ENCODE assay signal across 8 cellular contexts in genomic region chr2:27409321-27410073, GRCh38. TPM values are rescaled to one million over a fixed set of nuclear protein-coding genes. Genes with fewer than 3 reads are reported as not detected.
A peak's percentile ranks its signal among the peaks of the same experiment; 100 is the strongest.
DNase-seq lines count a peak whose midpoint lies in the region; ATAC-seq and TF ChIP-seq lines count a peak whose summit lies in the region.

A gene with protein sequence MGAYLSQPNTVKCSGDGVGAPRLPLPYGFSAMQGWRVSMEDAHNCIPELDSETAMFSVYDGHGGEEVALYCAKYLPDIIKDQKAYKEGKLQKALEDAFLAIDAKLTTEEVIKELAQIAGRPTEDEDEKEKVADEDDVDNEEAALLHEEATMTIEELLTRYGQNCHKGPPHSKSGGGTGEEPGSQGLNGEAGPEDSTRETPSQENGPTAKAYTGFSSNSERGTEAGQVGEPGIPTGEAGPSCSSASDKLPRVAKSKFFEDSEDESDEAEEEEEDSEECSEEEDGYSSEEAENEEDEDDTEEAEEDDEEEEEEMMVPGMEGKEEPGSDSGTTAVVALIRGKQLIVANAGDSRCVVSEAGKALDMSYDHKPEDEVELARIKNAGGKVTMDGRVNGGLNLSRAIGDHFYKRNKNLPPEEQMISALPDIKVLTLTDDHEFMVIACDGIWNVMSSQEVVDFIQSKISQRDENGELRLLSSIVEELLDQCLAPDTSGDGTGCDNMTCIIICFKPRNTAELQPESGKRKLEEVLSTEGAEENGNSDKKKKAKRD (minus strand): TSS chr2:27409591. CDS start chr2:27409422, 169 bp downstream.

- H3K4me3 Mint-ChIP-seq in activated CD4-positive, alpha-beta T cell treated with anti-CD3 and anti-CD28 coated beads, Interleukin-2, amount 10 ng/mL, durations not matched to agents 7 days and 5 days: peak within 1 kb of the TSS; percentile 82

- CTCF ChIA-PET in activated CD4-positive, alpha-beta T cell treated with anti-CD3 and anti-CD28 coated beads, Interleukin-2, amount 10 ng/mL, durations not matched to agents 7 days and 5 days (lab: Charles Lee): interaction anchor here (0.6 to 2.9 kb wide), 13 partner anchors 11 to 274 kb away, joined by 3 to 12 read pairs (median 3); partner anchors contain the start of genes NRBP1 and SNX17

- DNase-seq in C1 segment of cervical spinal cord (lab: John Stamatoyannopoulos, UW): peak; percentile 24 to 95 (median 89)
- peak; percentile 95 for DNase-seq in NCI-H69 (lab: John Stamatoyannopoulos, UW)
- DNase-seq in activated CD4-positive, alpha-beta T cell treated with anti-CD3 and anti-CD28 coated beads, Interleukin-2, amount 10 ng/mL, durations not matched to agents 7 days and 5 days: peak; percentile 96
- peak; percentile 95 for DNase-seq in coronary artery (ENCODE audit: low spot score)
- peak; percentile 98 for DNase-seq in left kidney (ENCODE audit: low read depth, low spot score)
- DNase-seq in stimulated activated CD4-positive, alpha-beta T cell treated with anti-CD3 and anti-CD28 coated beads, Interleukin-2, amount 100 ng/mL, for 24 hours: peak; percentile 97 to 99

- peaks cover 6% of the 10 kb centered on the region for H3K27me3 Mint-ChIP-seq in activated CD4-positive, alpha-beta T cell treated with anti-CD3 and anti-CD28 coated beads, Interleukin-2, amount 10 ng/mL, durations not matched to agents 7 days and 5 days

- peaks cover 6% of the 10 kb centered on the region for H3K9me3 Mint-ChIP-seq in activated CD4-positive, alpha-beta T cell treated with anti-CD3 and anti-CD28 coated beads, Interleukin-2, amount 10 ng/mL, durations not matched to agents 7 days and 5 days

- H3K27ac ChIP-seq in coronary artery: peak within 1 kb of the TSS; percentile 60 to 86

- peak within 1 kb of the TSS; percentile 92 for H3K27ac Mint-ChIP-seq in activated CD4-positive, alpha-beta T cell treated with anti-CD3 and anti-CD28 coated beads, Interleukin-2, amount 10 ng/mL, durations not matched to agents 7 days and 5 days

- TF ChIP-seq CTCF in coronary artery (IDR thresholded peaks at IDR 0.05): no peak

- POLR2A ChIA-PET in activated CD4-positive, alpha-beta T cell treated with anti-CD3 and anti-CD28 coated beads, Interleukin-2, amount 10 ng/mL, durations not matched to agents 7 days and 5 days (lab: Charles Lee): interaction anchor here (0.6 to 0.8 kb wide), 2 partner anchors 20 to 139 kb away, joined by 3 to 5 read pairs; partner anchors contain the start of gene NRBP1

- H3K4me3 ChIP-seq in coronary artery: peak within 1 kb of the TSS; percentile 90

- ATAC-seq in GM19351 (IDR thresholded peaks at IDR 0.05; ENCODE audit: unreplicated experiment): peak; percentile 88
- peak; percentile 92 for ATAC-seq in HG03520 (IDR thresholded peaks at IDR 0.05; ENCODE audit: unreplicated experiment)

- peaks cover 36% of the 10 kb centered on the region for H3K4me1 Mint-ChIP-seq in activated CD4-positive, alpha-beta T cell treated with anti-CD3 and anti-CD28 coated beads, Interleukin-2, amount 10 ng/mL, durations not matched to agents 7 days and 5 days

- H3K36me3 Mint-ChIP-seq in activated CD4-positive, alpha-beta T cell treated with anti-CD3 and anti-CD28 coated beads, Interleukin-2, amount 10 ng/mL, durations not matched to agents 7 days and 5 days (ENCODE audit: low read depth): peaks cover 15% of the 10 kb centered on the region

RNA-seq across cellular contexts. Expression of the gene that starts here (rescaled TPM):
- total RNA-seq in activated CD4-positive, alpha-beta T cell treated with anti-CD3 and anti-CD28 coated beads, Interleukin-2, amount 10 ng/mL, durations not matched to agents 7 days and 5 days: 100 to 1,000 TPM; 109 TPM

Comparison
In these comparisons a context has a peak if more than half of its experiments do, and no peak if none do; other contexts are left out.
1. Peak in every context shown above with its lines: DNase-seq, ATAC-seq, H3K4me3 ChIP-seq and H3K27ac ChIP-seq.